Comparison of ENCODE assay signal across 8 cellular contexts in genomic region chr3:45690331-45691035, GRCh38. TPM values are rescaled to one million over a fixed set of nuclear protein-coding genes. Genes with fewer than 3 reads are reported as not detected.
DNase-seq lines count a peak whose midpoint lies in the region; ATAC-seq, FAIRE-seq and TF ChIP-seq lines count a peak whose summit lies in the region.

No MANE protein-coding gene starts in this region.

- peak; percentile 49 for DNase-seq in GF-D8 (lab: John Stamatoyannopoulos, UW)
- DNase-seq in NCI-H2029 (lab: John Stamatoyannopoulos, UW): peak; percentile 21
- peak; percentile 25 for DNase-seq in adipocyte (ENCODE audit: low read depth)
- DNase-seq in medulla oblongata (ENCODE audit: extremely low spot score): peak; percentile 25
- no peak for DNase-seq in vagina (ENCODE audit: extremely low spot score in 2 of 2)
- DNase-seq in GM10248 (ENCODE audit: extremely low spot score): no peak
- no peak for DNase-seq in frontal cortex (ENCODE audit: low spot score in 2 of 2)

- intact Hi-C loops in vagina (cut with DNase I): no loop called here

- ATAC-seq in HG03469 (IDR thresholded peaks at IDR 0.05; ENCODE audit: unreplicated experiment): no peak

- POLR2A ChIA-PET in GM10248 (lab: Yijun Ruan, JAX): no interaction called here

- H3K27me3 ChIP-seq in adipocyte (replicated peaks; ENCODE audit: control insufficient read depth, insufficient read depth, low read length): no peaks in the 10 kb centered on the region
- H3K27me3 ChIP-seq in vagina: no peaks in the 10 kb centered on the region

- no peak for TF ChIP-seq POLR2A in vagina (IDR thresholded peaks at IDR 0.05)

- CTCF ChIA-PET in GM10248 (lab: Yijun Ruan, JAX): interaction anchor here (0.9 to 3.2 kb wide), 7 partner anchors 9 to 145 kb away, joined by 3 to 21 read pairs (median 4); no protein-coding TSS in a partner anchor

- H3K36me3 ChIP-seq in adipocyte (ENCODE audit: control insufficient read depth, insufficient read depth, low read length, severe bottlenecking): peaks cover 13% of the 10 kb centered on the region
- H3K36me3 ChIP-seq in vagina: no peaks in the 10 kb centered on the region

- FAIRE-seq in frontal cortex (lab: Jason Lieb, UNC): no peak

- H3K27ac ChIP-seq in vagina: peak overlapping the region; percentile 87

- H3K4me3 ChIP-seq in adipocyte (ENCODE audit: low read length): peak overlapping the region; percentile 93
- H3K4me3 ChIP-seq in vagina: peak overlapping the region; percentile 81 to 84

- H3K9me3 ChIP-seq in adipocyte (ENCODE audit: control insufficient read depth, low read length) (no peaks in the 10 kb centered on the region), vagina (no peaks in the 10 kb centered on the region)

- TF ChIP-seq CTCF in vagina (IDR thresholded peaks at IDR 0.05): no peak
- TF ChIP-seq CTCF in GM10248 (IDR thresholded peaks at IDR 0.05; ENCODE audit: control extremely low read depth, extremely low read depth, low read depth, missing control alignments): no peak

- peaks cover 32% of the 10 kb centered on the region for H3K4me1 ChIP-seq in adipocyte (ENCODE audit: control insufficient read depth, insufficient read depth, low read length)
- peaks cover 56% of the 10 kb centered on the region for H3K4me1 ChIP-seq in vagina

- peak overlapping the region; percentile 99 for H3K9ac ChIP-seq in adipocyte (ENCODE audit: low read length)

RNA-seq across cellular contexts. Expression of gene SACM1L, which starts 1.3 kb away (rescaled TPM):
- 32.7 TPM for total RNA-seq in vagina
- total RNA-seq in frontal cortex: 34.2 TPM

Comparison
In these comparisons a context has a peak if more than half of its experiments do, and no peak if none do; other contexts are left out.
1. DNase-seq: peak in GF-D8 (single experiment), NCI-H2029 (single experiment), adipocyte (single experiment) and medulla oblongata (single experiment); none in vagina (0 of 2), GM10248 (single experiment) and frontal cortex (0 of 2).